In the genomic region with DNA sequence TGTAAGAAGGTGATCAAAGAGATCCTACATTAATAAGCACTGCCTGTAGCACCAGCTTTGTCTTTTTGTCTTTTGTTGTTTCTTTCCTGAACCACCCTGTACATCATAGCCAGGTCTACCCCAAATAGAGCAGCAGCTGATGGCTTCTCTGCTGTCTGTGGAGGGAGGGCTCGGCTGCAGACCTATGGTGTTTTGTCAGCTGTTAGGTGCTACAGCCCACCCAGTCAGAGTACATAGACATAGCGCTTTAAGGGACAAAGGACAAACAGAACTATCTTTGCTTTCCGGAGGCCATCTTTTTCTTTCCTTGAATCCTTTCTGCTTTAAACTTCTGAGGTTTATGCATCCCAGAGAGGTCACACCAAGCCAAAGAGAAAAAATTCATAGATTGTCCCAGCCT, we compare ENCODE assay signal across 3 cellular contexts.
"Had no signal": no experiment of that assay in that cellular context is flagged by ENCODE, and none has a peak within 500 bp of the region (broad histone marks: within the 10 kb centered on the region; RNA-seq: fewer than 3 reads in every experiment).

No MANE protein-coding gene starts in this region.

- H3K4me3 ChIP-seq: GM12878 had no signal

- DNase-seq: GDM1, GF-D8 had no signal
